Comparison of ENCODE assay signal across 13 cellular contexts in the genomic region with DNA sequence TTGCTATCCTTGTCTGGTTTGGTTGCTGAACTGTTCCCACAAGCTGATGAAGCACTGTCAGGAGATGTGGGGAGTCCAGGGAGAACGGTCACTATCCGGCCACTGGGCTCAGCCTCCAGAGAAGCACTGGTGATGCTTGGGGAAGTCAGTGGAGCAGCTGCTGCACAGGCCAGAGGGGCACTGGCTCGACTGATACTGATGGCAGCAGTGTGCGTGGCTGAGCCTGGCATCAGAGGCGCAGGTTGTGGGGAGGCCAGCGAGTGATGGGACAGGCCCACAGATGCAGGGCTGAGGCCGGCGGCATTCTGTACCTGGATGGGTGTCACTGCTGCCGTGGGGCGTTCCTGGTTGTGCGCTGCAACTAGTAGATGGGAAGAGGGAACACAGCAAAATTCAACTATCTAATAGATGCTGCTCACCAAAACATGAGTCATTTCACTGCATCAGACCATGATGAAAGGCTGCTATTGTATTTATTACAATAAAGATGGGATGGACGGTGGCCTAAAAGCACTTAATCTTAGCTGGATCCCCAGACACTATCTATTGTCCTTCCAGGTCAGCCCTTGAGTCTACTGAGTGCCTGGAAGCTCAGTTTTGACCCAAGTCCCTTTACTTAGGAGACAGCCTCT.
DNase-seq lines count a peak whose midpoint lies in the region; ATAC-seq and TF ChIP-seq lines count a peak whose summit lies in the region.
"Had no signal": no experiment of that assay in that cellular context is flagged by ENCODE, and none has a peak within 500 bp of the region (broad histone marks: within the 10 kb centered on the region; RNA-seq: fewer than 3 reads in every experiment).

No MANE protein-coding gene starts in this region.

- H3K79me2 ChIP-seq in GM23248 (ENCODE audit: insufficient read depth): peaks cover 58% of the 10 kb centered on the region

- no peaks in the 10 kb centered on the region for H3K9me3 ChIP-seq in GM23248 (ENCODE audit: low read depth)

- no peaks in the 10 kb centered on the region for H3K9me2 ChIP-seq in GM23248 (ENCODE audit: insufficient read depth)

- no peak overlapping the region for H3K4me3 Mint-ChIP-seq in stimulated activated effector memory CD8-positive, alpha-beta T cell treated with anti-CD3 and anti-CD28 coated beads, Interleukin-12 subunit alpha, Interleukin-12 subunit beta, amount 100 ng/mL, for 72 hours
- H3K4me3 Mint-ChIP-seq: CD4-positive, CD25-positive, alpha-beta regulatory T cell had no signal

- in situ Hi-C loops in GM23248 (cut with MboI) (no loop called here), astrocyte of the spinal cord (cut with HindIII; ENCODE audit: low sequenced_read_pairs) (no loop called here)

- TF ChIP-seq CTCF in astrocyte of the spinal cord (IDR thresholded peaks at IDR 0.05; ENCODE audit: low read depth, low read length): no peak

- H3K27ac Mint-ChIP-seq in stimulated activated effector memory CD8-positive, alpha-beta T cell treated with anti-CD3 and anti-CD28 coated beads, Interleukin-12 subunit alpha, Interleukin-12 subunit beta, amount 100 ng/mL, for 72 hours: no peak overlapping the region
- H3K27ac Mint-ChIP-seq: CD4-positive, CD25-positive, alpha-beta regulatory T cell had no signal

- H3K4me1 Mint-ChIP-seq in stimulated activated effector memory CD8-positive, alpha-beta T cell treated with anti-CD3 and anti-CD28 coated beads, Interleukin-12 subunit alpha, Interleukin-12 subunit beta, amount 100 ng/mL, for 72 hours: no peaks in the 10 kb centered on the region
- H3K4me1 Mint-ChIP-seq: CD4-positive, CD25-positive, alpha-beta regulatory T cell had no signal

- H3K27me3 ChIP-seq in GM23248 (replicated peaks; ENCODE audit: insufficient read depth): no peaks in the 10 kb centered on the region

- H3K4me1 ChIP-seq in GM23248 (ENCODE audit: insufficient read depth): peaks cover 34% of the 10 kb centered on the region

- H3K36me3 ChIP-seq in GM23248 (ENCODE audit: low read depth): peaks cover 75% of the 10 kb centered on the region

- H3F3A ChIP-seq in GM23248 (ENCODE audit: insufficient read depth): peaks cover 78% of the 10 kb centered on the region

- H3K36me3 Mint-ChIP-seq in stimulated activated effector memory CD8-positive, alpha-beta T cell treated with anti-CD3 and anti-CD28 coated beads, Interleukin-12 subunit alpha, Interleukin-12 subunit beta, amount 100 ng/mL, for 72 hours: no peaks in the 10 kb centered on the region
- H3K36me3 Mint-ChIP-seq: CD4-positive, CD25-positive, alpha-beta regulatory T cell had no signal

- H2AFZ ChIP-seq in GM23248: no peak overlapping the region

- H4K20me1 ChIP-seq in GM23248 (ENCODE audit: insufficient read depth): no peaks in the 10 kb centered on the region

- peak overlapping the region; percentile 40 for H3K9ac ChIP-seq in GM23248

- no peak overlapping the region for H3K4me3 ChIP-seq in GM23248
- no peak overlapping the region for H3K4me3 ChIP-seq in astrocyte of the spinal cord (ENCODE audit: low read depth, low read length)

- H3K4me2 ChIP-seq in GM23248 (ENCODE audit: unreplicated experiment): peak overlapping the region; percentile 8

- peak; percentile 34 for ATAC-seq in stimulated activated effector memory CD8-positive, alpha-beta T cell treated with anti-CD3 and anti-CD28 coated beads, Interleukin-12 subunit alpha, Interleukin-12 subunit beta, amount 100 ng/mL, for 72 hours
- ATAC-seq in GM21390 (IDR thresholded peaks at IDR 0.05; ENCODE audit: unreplicated experiment): no peak

- 84 to 86% methylated on average over 12 of the region's 12 CpGs for WGBS in GM23248 (ENCODE audit: low coverage in 1 of 2, low lambda C conversion rate in 2 of 2, missing lambda C conversion rate in 2 of 2), 2 experiments

- DNase-seq in GM23248 (peak; percentile 65), astrocyte of the spinal cord (ENCODE audit: low read depth, low spot score) (peak; percentile 27), hypothalamus (lab: John Stamatoyannopoulos, UW) (peak in 26 of 51 donors; percentile 7 to 62 (median 26)), ecto neural progenitor cell (ENCODE audit: low spot score) (no peak), NCI-H1694 (lab: John Stamatoyannopoulos, UW) (no peak), HuH-7.5 (ENCODE audit: low spot score) (no peak)
- no peak for DNase-seq in stimulated activated effector memory CD8-positive, alpha-beta T cell treated with anti-CD3 and anti-CD28 coated beads, Interleukin-12 subunit alpha, Interleukin-12 subunit beta, amount 100 ng/mL, for 72 hours (ENCODE audit: low spot score in 2 of 2)
- DNase-seq: activated CD4-positive, alpha-beta T cell treated with anti-CD3 and anti-CD28 coated beads, Interleukin-2, amount 50 U/mL, for 4 hours; activated naive CD4-positive, alpha-beta T cell treated with anti-CD3 and anti-CD28 coated beads, Interleukin-2, amount 50 U/mL, for 16 hours; CD4-positive, CD25-positive, alpha-beta regulatory T cell; NCI-H526 treated with DMSO at 0.1 percent for 48 hours; stimulated activated CD4-positive, alpha-beta T cell treated with anti-CD3 and anti-CD28 coated beads, Interleukin-4, amount 100 ng/mL, for 24 hours had no signal

- H3K9me3 Mint-ChIP-seq in stimulated activated effector memory CD8-positive, alpha-beta T cell treated with anti-CD3 and anti-CD28 coated beads, Interleukin-12 subunit alpha, Interleukin-12 subunit beta, amount 100 ng/mL, for 72 hours: no peaks in the 10 kb centered on the region
- H3K9me3 Mint-ChIP-seq: CD4-positive, CD25-positive, alpha-beta regulatory T cell had no signal

- H3K27ac ChIP-seq in GM23248: peak overlapping the region; percentile 92

Comparison
In these comparisons a context has a peak if more than half of its experiments do, and no peak if none do; other contexts are left out.
1. DNase-seq: peak in GM23248 (single experiment), astrocyte of the spinal cord (single experiment) and hypothalamus (26 of 51); none in stimulated activated effector memory CD8-positive, alpha-beta T cell treated with anti-CD3 and anti-CD28 coated beads, Interleukin-12 subunit alpha, Interleukin-12 subunit beta, amount 100 ng/mL, for 72 hours (0 of 2), ecto neural progenitor cell (single experiment), NCI-H1694 (single experiment) and HuH-7.5 (single experiment).